ENCODE assay signal across 21 cellular contexts in genomic region chr11:61124574-61125309, GRCh38. TPM values are rescaled to one million over a fixed set of nuclear protein-coding genes. Genes with fewer than 3 reads are reported as not detected.
DNase-seq lines count a peak whose midpoint lies in the region; ATAC-seq, FAIRE-seq and TF ChIP-seq lines count a peak whose summit lies in the region.
"Had no signal": no experiment of that assay in that cellular context is flagged by ENCODE, and none has a peak within 500 bp of the region (broad histone marks: within the 10 kb centered on the region; RNA-seq: fewer than 3 reads in every experiment).

No MANE protein-coding gene starts in this region.

- no peak overlapping the region for H4K5ac ChIP-seq in H1 (ENCODE audit: insufficient read length, low read depth, low read length)

- DNase-seq in WERI-Rb-1 = peak; percentile 87
- DNase-seq in H1 (ENCODE audit: low read depth in 1 of 2, low spot score in 2 of 2) = no peak
- DNase-seq in T-helper 9 cell = no peak
- DNase-seq: AML-193, Calu3, dermis blood vessel endothelial cell, HFFc6, lower lobe of right lung, MM.1S, NCI-H1436 treated with DMSO at 0.1 percent for 48 hours, NCI-H2171, NCI-H524 treated with DMSO at 0.1 percent for 48 hours had no signal

- H3K4me2 ChIP-seq in BLaER1 (peak overlapping the region; percentile 57), H1 (ENCODE audit: insufficient read depth in 1 of 2, low read depth in 2 of 2, low read length in 2 of 2) (no peak overlapping the region)
- H3K4me2 ChIP-seq in BLaER1 treated with 17β-estradiol and CSF1 and Interleukin-3, amounts not matched to agents 10 nM and 100 nM = peak overlapping the region; percentile 13 to 77 (median 60)
- H3K4me2 ChIP-seq: hepatocyte had no signal

- ATAC-seq in GM21737 (IDR thresholded peaks at IDR 0.05; ENCODE audit: unreplicated experiment) (no peak), HG03378 (IDR thresholded peaks at IDR 0.05; ENCODE audit: unreplicated experiment) (no peak)
- ATAC-seq: SK-N-SH treated with all-trans-retinoic acid at 6 μM for 48 hours had no signal

- no peaks in the 10 kb centered on the region for H3K79me2 ChIP-seq in H1 (ENCODE audit: control insufficient read depth in 1 of 2, insufficient read depth in 2 of 2, low read length in 2 of 2)
- H3K79me2 ChIP-seq: hepatocyte had no signal

- no peak overlapping the region for H3K14ac ChIP-seq in H1 (ENCODE audit: insufficient read length)

- no peak overlapping the region for H2AK5ac ChIP-seq in H1 (ENCODE audit: low read depth, low read length)

- FAIRE-seq in H1 (lab: Jason Lieb, UNC) = no peak

- no peaks in the 10 kb centered on the region for H3K79me1 ChIP-seq in H1 (ENCODE audit: low read depth, low read length)

- H4K20me1 ChIP-seq in BLaER1 (peaks cover 7% of the 10 kb centered on the region; the same call in 1 of the 2 replicates), H1 (replicated peaks in 1 of 2; ENCODE audit: control insufficient read depth in 1 of 2, insufficient read depth in 2 of 2, low read length in 2 of 2) (peaks cover 0 to 3% of the 10 kb centered on the region in 2 experiments)
- H4K20me1 ChIP-seq in BLaER1 treated with 17β-estradiol and CSF1 and Interleukin-3, amounts not matched to agents 10 nM and 100 nM = peaks cover 0 to 72% (median 10%) of the 10 kb centered on the region in 11 experiments; a peak in 15 of 22 replicates

- H3K56ac ChIP-seq in H1 (replicated peaks; ENCODE audit: insufficient read length, low read depth, low read length) = no peak overlapping the region

- CTCF ChIA-PET in H1 (lab: Charles Lee; ENCODE audit: partially characterized antibody) = interaction anchor here (0.7 to 7.1 kb wide), 3 partner anchors 10 to 62 kb away, joined by 3 to 38 read pairs (median 14); no protein-coding TSS in a partner anchor

- no peak for TF ChIP-seq CTCF in WERI-Rb-1 (IDR thresholded peaks at IDR 0.05; ENCODE audit: low read depth, low read length)
- TF ChIP-seq CTCF in H1 (IDR thresholded peaks at IDR 0.05; ENCODE audit: control extremely low read depth in 1 of 3, insufficient read depth in 1 of 3, low read depth in 1 of 3, low read length in 3 of 3) = no peak

- H3K9ac ChIP-seq in BLaER1 (no peak overlapping the region), H1 (replicated peaks in 1 of 4; ENCODE audit: extremely low read depth in 1 of 4, low read depth in 3 of 4, low read length in 3 of 4) (no peak overlapping the region)
- H3K9ac ChIP-seq in BLaER1 treated with 17β-estradiol and CSF1 and Interleukin-3, amounts not matched to agents 10 nM and 100 nM = no peak overlapping the region

- no peak overlapping the region for H3K23ac ChIP-seq in H1 (ENCODE audit: insufficient read length)

- no peak overlapping the region for H2BK120ac ChIP-seq in H1 (replicated peaks; ENCODE audit: low read depth, low read length)

- H3K27ac ChIP-seq in BLaER1 = no peak overlapping the region
- H3K27ac ChIP-seq in BLaER1 treated with 17β-estradiol and CSF1 and Interleukin-3, amounts not matched to agents 10 nM and 100 nM = no peak overlapping the region
- H3K27ac ChIP-seq in WERI-Rb-1 = peak overlapping the region; percentile 53
- H3K27ac ChIP-seq in H1 (ENCODE audit: low read depth, low read length) = no peak overlapping the region
- H3K27ac ChIP-seq: breast epithelium, hepatocyte, lower lobe of right lung, RWPE1 had no signal

- H3K23me2 ChIP-seq in H1 (ENCODE audit: low read depth, low read length) = peaks cover 5% of the 10 kb centered on the region; the same call in 1 of the 2 replicates

- H3K4me1 ChIP-seq in BLaER1 = peaks cover 61% of the 10 kb centered on the region
- peaks cover 17 to 66% (median 41%) of the 10 kb centered on the region in 10 experiments for H3K4me1 ChIP-seq in BLaER1 treated with 17β-estradiol and CSF1 and Interleukin-3, amounts not matched to agents 10 nM and 100 nM
- H3K4me1 ChIP-seq in H1 (replicated peaks in 1 of 4; ENCODE audit: control insufficient read depth in 3 of 4, insufficient read depth in 4 of 4, low read length in 3 of 4) = peaks cover 0 to 3% (median 1%) of the 10 kb centered on the region in 4 experiments; a peak in 4 of 7 replicates
- H3K4me1 ChIP-seq: breast epithelium had no signal

- no peak for TF ChIP-seq POLR2A in H1 (IDR thresholded peaks at IDR 0.05; ENCODE audit: control extremely low read depth in 1 of 2, low read depth in 2 of 2, low read length in 2 of 2)

- no peak overlapping the region for H2BK12ac ChIP-seq in H1 (ENCODE audit: low read depth, low read length)

- H2BK5ac ChIP-seq in H1 (ENCODE audit: low read depth, low read length) = no peak overlapping the region

- H3K18ac ChIP-seq in H1 (ENCODE audit: extremely low read depth, low read length) = no peak overlapping the region

- H3K36me3 ChIP-seq in BLaER1 (no peaks in the 10 kb centered on the region), WERI-Rb-1 (no peaks in the 10 kb centered on the region; the same call in 1 of the 2 replicates), H1 (ENCODE audit: control insufficient read depth in 2 of 4, insufficient read depth in 4 of 4, low read length in 3 of 4) (no peaks in the 10 kb centered on the region)
- peaks cover 0 to 30% (median 0%) of the 10 kb centered on the region in 11 experiments; a peak in 4 of 22 replicates for H3K36me3 ChIP-seq in BLaER1 treated with 17β-estradiol and CSF1 and Interleukin-3, amounts not matched to agents 10 nM and 100 nM
- H3K36me3 ChIP-seq: breast epithelium, lower lobe of right lung had no signal

- WGBS in H1 (ENCODE audit: extremely low coverage in 1 of 2, insufficient coverage in 1 of 2, insufficient read length in 1 of 2, insufficient replicate concordance in 2 of 2, low coverage in 1 of 2, low lambda C conversion rate in 2 of 2, missing lambda C conversion rate in 1 of 2), 2 experiments = 81% methylated on average over 17 of the region's 17 CpGs; no CpG with 5 or more reads in 1 of the 2 experiments

- H2AFZ ChIP-seq in H1 (ENCODE audit: low read length) = no peak overlapping the region
- H2AFZ ChIP-seq: hepatocyte had no signal

- no peak for TF ChIP-seq EP300 in H1 (IDR thresholded peaks at IDR 0.05; ENCODE audit: borderline replicate concordance in 1 of 2, low read depth in 2 of 2, low read length in 2 of 2)

- POLR2A ChIA-PET in H1 (lab: Charles Lee; ENCODE audit: partially characterized antibody) = no interaction called here

- H3K27me3 ChIP-seq in BLaER1 (no peaks in the 10 kb centered on the region), WERI-Rb-1 (ENCODE audit: insufficient read depth, low read depth, severe bottlenecking) (no peaks in the 10 kb centered on the region), H1 (replicated peaks in 1 of 4; ENCODE audit: control insufficient read depth in 3 of 4, extremely low read depth in 1 of 4, insufficient read depth in 3 of 4, low read length in 3 of 4) (0 out of 7 replicates have a peak, but pooled peaks cover 0 to 2% (median 0%) of the 10 kb centered on the region in 4 experiments)
- H3K27me3 ChIP-seq in BLaER1 treated with 17β-estradiol and CSF1 and Interleukin-3, amounts not matched to agents 10 nM and 100 nM = no peaks in the 10 kb centered on the region
- H3K27me3 ChIP-seq: breast epithelium, hepatocyte had no signal

- TF ChIP-seq RAD21 in H1 (IDR thresholded peaks at IDR 0.05 in 1 of 2, conservative IDR thresholded peaks at IDR 0.05 in 1 of 2; ENCODE audit: low read depth in 2 of 2, low read length in 2 of 2) = no peak

- H2BK15ac ChIP-seq in H1 (ENCODE audit: low read length) = no peak overlapping the region

- H4K91ac ChIP-seq in H1 (replicated peaks; ENCODE audit: insufficient read length, low read length) = no peak overlapping the region

- no peak overlapping the region for H3K4ac ChIP-seq in H1 (replicated peaks; ENCODE audit: insufficient read length, low read depth, low read length)

- no peak overlapping the region for H3K4me3 ChIP-seq in BLaER1
- H3K4me3 ChIP-seq in BLaER1 treated with 17β-estradiol and CSF1 and Interleukin-3, amounts not matched to agents 10 nM and 100 nM = no peak overlapping the region
- H3K4me3 ChIP-seq in WERI-Rb-1 (ENCODE audit: low read depth, low read length) = no peak overlapping the region
- no peak overlapping the region for H3K4me3 ChIP-seq in H1 (ENCODE audit: extremely low read depth in 1 of 4, insufficient read depth in 2 of 4, low read depth in 3 of 4, low read length in 4 of 4)
- H3K4me3 ChIP-seq: breast epithelium, hepatocyte, lower lobe of right lung had no signal

- peak overlapping the region; percentile 66; the same call in 1 of the 2 replicates for H4K8ac ChIP-seq in H1 (ENCODE audit: extremely low read depth, insufficient read depth, low read length)

- no peak overlapping the region for H2BK20ac ChIP-seq in H1 (ENCODE audit: low read length)

- H3K9me3 ChIP-seq in BLaER1 (no peaks in the 10 kb centered on the region), WERI-Rb-1 (ENCODE audit: severe bottlenecking) (no peaks in the 10 kb centered on the region), H1 (ENCODE audit: insufficient read depth in 2 of 2, low read depth in 1 of 2, low read length in 1 of 2) (no peaks in the 10 kb centered on the region)
- H3K9me3 ChIP-seq in BLaER1 treated with 17β-estradiol and CSF1 and Interleukin-3, amounts not matched to agents 10 nM and 100 nM (replicated peaks in 1 of 11) = no peaks in the 10 kb centered on the region
- H3K9me3 ChIP-seq: breast epithelium, lower lobe of right lung had no signal

RNA-seq across cellular contexts. Expression of gene CD5, which starts 22.5 kb away (rescaled TPM):
- total RNA-seq in H1 (2021; fragmentation: NEBNext Ultra II Directional; extraction: Animal tissue kit (Norgen Biotek cat#: 25700)) = not detected in 2 replicates
- not detected in 2 replicates for polyA plus RNA-seq in H1 (2011; rRNA removed)
- not detected for polyA plus RNA-seq in H1 (2011; cell fraction: cytosol; rRNA removed)
- polyA plus RNA-seq in H1 (2011; cell fraction: nucleus; rRNA removed) = not detected
- polyA plus RNA-seq in H1 (2012, experiment 1 of 2) = not detected in 4 replicates
- not detected for polyA plus RNA-seq in H1 (2012, experiment 2 of 2)
- not detected for polyA plus RNA-seq in H1 (2013, experiment 1 of 2)
- not detected for polyA plus RNA-seq in H1 (2013, experiment 2 of 2)
- polyA minus RNA-seq in H1 (2011; rRNA and poly(A)+ RNA removed) = not detected in 2 replicates
- not detected for polyA minus RNA-seq in H1 (2011; cell fraction: cytosol; rRNA and poly(A)+ RNA removed)
- polyA minus RNA-seq in H1 (2011; cell fraction: nucleus; rRNA and poly(A)+ RNA removed) = not detected
- total RNA-seq: Calu3, dermis blood vessel endothelial cell, hepatocyte, HFFc6, osteoblast had no signal

RNA-seq across cellular contexts. Expression of gene VPS37C, which starts 36.5 kb away (rescaled TPM):
- 18.0 and 21.0 TPM in 2 replicates for total RNA-seq in H1 (2021; fragmentation: NEBNext Ultra II Directional; extraction: Animal tissue kit (Norgen Biotek cat#: 25700))
- 12.9 and 15.4 TPM in 2 replicates for polyA plus RNA-seq in H1 (2011; rRNA removed)
- polyA plus RNA-seq in H1 (2011; cell fraction: cytosol; rRNA removed) = 11.8 TPM
- 18.5 TPM for polyA plus RNA-seq in H1 (2011; cell fraction: nucleus; rRNA removed)
- polyA plus RNA-seq in H1 (2012, experiment 1 of 2) = 13.4 to 15.3 TPM (median 14.9 TPM) in 4 replicates
- polyA plus RNA-seq in H1 (2012, experiment 2 of 2) = 14.5 TPM
- 12.0 TPM for polyA plus RNA-seq in H1 (2013, experiment 1 of 2)
- polyA plus RNA-seq in H1 (2013, experiment 2 of 2) = 12.1 TPM
- 4.8 and 7.2 TPM in 2 replicates for polyA minus RNA-seq in H1 (2011; rRNA and poly(A)+ RNA removed)
- polyA minus RNA-seq in H1 (2011; cell fraction: cytosol; rRNA and poly(A)+ RNA removed) = 7.1 TPM
- 10.7 TPM for polyA minus RNA-seq in H1 (2011; cell fraction: nucleus; rRNA and poly(A)+ RNA removed)

Comparison
In these comparisons a context has a peak if more than half of its experiments do, and no peak if none do; other contexts are left out.
1. H3K4me2 ChIP-seq: peak in BLaER1 (single experiment) and BLaER1 treated with 17β-estradiol and CSF1 and Interleukin-3, amounts not matched to agents 10 nM and 100 nM (11 of 11); none in H1 (0 of 2).